Comparison of ENCODE assay signal across 14 cellular contexts in genomic region chr10:62545667-62546066, GRCh38.
DNase-seq lines count a peak whose midpoint lies in the region; ATAC-seq and TF ChIP-seq lines count a peak whose summit lies in the region.
"Had no signal": no experiment of that assay in that cellular context is flagged by ENCODE, and none has a peak within 500 bp of the region (broad histone marks: within the 10 kb centered on the region; RNA-seq: fewer than 3 reads in every experiment).

No MANE protein-coding gene starts in this region.

- H3K27ac ChIP-seq in esophagus muscularis mucosa (replicated peaks in 1 of 4) = peak overlapping the region; percentile 30 to 59 (median 52)
- H3K27ac ChIP-seq: neutrophil had no signal

- H3K4me1 ChIP-seq in esophagus muscularis mucosa = no peaks in the 10 kb centered on the region
- H3K4me1 ChIP-seq: BE2C had no signal

- DNase-seq in AG10803 (ENCODE audit: low read depth) (peak; percentile 89), MV-4-11 (lab: John Stamatoyannopoulos, UW) (peak; percentile 94), esophagus muscularis mucosa (ENCODE audit: extremely low spot score) (peak; percentile 90), omental fat pad (ENCODE audit: low spot score) (no peak), GM10248 (ENCODE audit: extremely low spot score) (no peak), NCI-H1436 (lab: John Stamatoyannopoulos, UW) (no peak)
- DNase-seq in stimulated activated CD4-positive, alpha-beta T cell treated with anti-CD3 and anti-CD28 coated beads, Interleukin-2, amount 100 ng/mL, for 24 hours = no peak
- DNase-seq: BE2C; kidney glomerular epithelial cell; NCI-H2029 treated with DMSO at 0.1 percent for 48 hours; stimulated activated CD4-positive, alpha-beta T cell treated with anti-CD3 and anti-CD28 coated beads, Interleukin-4, amount 100 ng/mL, for 4 hours had no signal

- H3K36me3 ChIP-seq in esophagus muscularis mucosa = no peaks in the 10 kb centered on the region
- H3K36me3 ChIP-seq: BE2C, neutrophil had no signal

- no peak for TF ChIP-seq EP300 in esophagus muscularis mucosa (IDR thresholded peaks at IDR 0.05)

- intact Hi-C loops in esophagus muscularis mucosa (cut with DNase I) = no loop called here

- H3K4me3 ChIP-seq in AG10803 (ENCODE audit: low read length) = no peak overlapping the region
- no peak overlapping the region for H3K4me3 ChIP-seq in esophagus muscularis mucosa

- TF ChIP-seq CTCF in AG10803 (conservative IDR thresholded peaks at IDR 0.05; ENCODE audit: low read length) = no peak
- TF ChIP-seq CTCF in esophagus muscularis mucosa (IDR thresholded peaks at IDR 0.05) = no peak
- no peak for TF ChIP-seq CTCF in omental fat pad (IDR thresholded peaks at IDR 0.05)
- no peak for TF ChIP-seq CTCF in GM10248 (IDR thresholded peaks at IDR 0.05; ENCODE audit: control extremely low read depth, extremely low read depth, low read depth, missing control alignments)

- H3K9me3 ChIP-seq in esophagus muscularis mucosa = no peaks in the 10 kb centered on the region
- H3K9me3 ChIP-seq: BE2C, neutrophil had no signal

- no peaks in the 10 kb centered on the region for H3K27me3 ChIP-seq in esophagus muscularis mucosa
- H3K27me3 ChIP-seq: BE2C, neutrophil had no signal

- CTCF ChIA-PET in GM10248 (lab: Yijun Ruan, JAX) = interaction anchor here (1.4 kb wide), 1 partner anchor 19 kb away, joined by 6 read pairs; no protein-coding TSS in a partner anchor

- ATAC-seq in omental fat pad (ENCODE audit: low FRiP score) (peak; percentile 65), HG02852 (IDR thresholded peaks at IDR 0.05; ENCODE audit: unreplicated experiment) (no peak)
- ATAC-seq: Panc1 had no signal

- POLR2A ChIA-PET in GM10248 (lab: Yijun Ruan, JAX) = no interaction called here

- WGBS in esophagus muscularis mucosa = 49% methylated on average over 2 of the region's 2 CpGs

- TF ChIP-seq POLR2A in esophagus muscularis mucosa (IDR thresholded peaks at IDR 0.05; ENCODE audit: low read depth) = no peak

Comparison
In these comparisons a context has a peak if more than half of its experiments do, and no peak if none do; other contexts are left out.
1. DNase-seq: peak in AG10803 (single experiment), MV-4-11 (single experiment) and esophagus muscularis mucosa (single experiment); none in omental fat pad (single experiment), stimulated activated CD4-positive, alpha-beta T cell treated with anti-CD3 and anti-CD28 coated beads, Interleukin-2, amount 100 ng/mL, for 24 hours (0 of 2), GM10248 (single experiment) and NCI-H1436 (single experiment).